Comparison of ENCODE assay signal across 8 cellular contexts in genomic region chr19:18520848-18521691, GRCh38. TPM values are rescaled to one million over a fixed set of nuclear protein-coding genes. Genes with fewer than 3 reads are reported as not detected.
DNase-seq lines count a peak whose midpoint lies in the region; ATAC-seq and TF ChIP-seq lines count a peak whose summit lies in the region.

No MANE protein-coding gene starts in this region.

- peak; percentile 27 to 30 for DNase-seq in stimulated activated CD4-positive, alpha-beta T cell treated with anti-CD3 and anti-CD28 coated beads, Interleukin-2, amount 100 ng/mL, for 24 hours
- no peak for DNase-seq in stimulated activated CD4-positive, alpha-beta T cell treated with anti-CD3 and anti-CD28 coated beads, Interleukin-12 subunit alpha, Interleukin-12 subunit beta, amount 100 ng/mL, for 4 hours
- peak; percentile 28 for DNase-seq in activated CD4-positive, alpha-beta T cell treated with anti-CD3 and anti-CD28 coated beads for 48 hours
- DNase-seq in epithelial cell of esophagus (ENCODE audit: low read depth), result peak; percentile 20
- no peak for DNase-seq in natural killer cell treated with Interleukin-12 subunit alpha and Interleukin-12 subunit beta and Interleukin-15 and Interleukin-18, amount 100 ng/mL, for 72 hours (ENCODE audit: low spot score)
- DNase-seq in G401 (ENCODE audit: low spot score), result no peak

- no peaks in the 10 kb centered on the region for H3K9me3 Mint-ChIP-seq in natural killer cell treated with Interleukin-12 subunit alpha and Interleukin-12 subunit beta and Interleukin-15 and Interleukin-18, amount 100 ng/mL, for 72 hours

- TF ChIP-seq CTCF in epithelial cell of esophagus (IDR thresholded peaks at IDR 0.05; ENCODE audit: insufficient read depth, low read depth, low read length, missing control alignments), result peak; percentile 6

- H3K27ac Mint-ChIP-seq in natural killer cell treated with Interleukin-12 subunit alpha and Interleukin-12 subunit beta and Interleukin-15 and Interleukin-18, amount 100 ng/mL, for 72 hours, result peak overlapping the region; percentile 69 to 97

- peak overlapping the region; percentile 89 for H3K4me3 Mint-ChIP-seq in natural killer cell treated with Interleukin-12 subunit alpha and Interleukin-12 subunit beta and Interleukin-15 and Interleukin-18, amount 100 ng/mL, for 72 hours

- H3K36me3 Mint-ChIP-seq in natural killer cell treated with Interleukin-12 subunit alpha and Interleukin-12 subunit beta and Interleukin-15 and Interleukin-18, amount 100 ng/mL, for 72 hours, result no peaks in the 10 kb centered on the region

- in situ Hi-C loops in G401 (cut with HindIII; ENCODE audit: low sequenced_read_pairs), result no loop called here

- peaks cover 19 to 32% of the 10 kb centered on the region in 2 donors for H3K4me1 Mint-ChIP-seq in natural killer cell treated with Interleukin-12 subunit alpha and Interleukin-12 subunit beta and Interleukin-15 and Interleukin-18, amount 100 ng/mL, for 72 hours (ENCODE audit: low read depth in 2 of 2)

- H3K27me3 Mint-ChIP-seq in natural killer cell treated with Interleukin-12 subunit alpha and Interleukin-12 subunit beta and Interleukin-15 and Interleukin-18, amount 100 ng/mL, for 72 hours, result no peaks in the 10 kb centered on the region

- no peak for ATAC-seq in natural killer cell treated with Interleukin-12 subunit alpha and Interleukin-12 subunit beta and Interleukin-15 and Interleukin-18, amount 100 ng/mL, for 72 hours
- ATAC-seq in GM18867 (IDR thresholded peaks at IDR 0.05; ENCODE audit: unreplicated experiment), result no peak
- no peak for ATAC-seq in HG03565 (IDR thresholded peaks at IDR 0.05; ENCODE audit: unreplicated experiment)

- H3K4me3 ChIP-seq in epithelial cell of esophagus (ENCODE audit: low read length), result peak overlapping the region; percentile 83

RNA-seq across cellular contexts. Expression of gene ELL, which starts 0.8 kb away (rescaled TPM):
- total RNA-seq in natural killer cell treated with Interleukin-12 subunit alpha and Interleukin-12 subunit beta and Interleukin-15 and Interleukin-18, amount 100 ng/mL, for 72 hours, result 10 to 100 TPM; 52.3 to 75.2 TPM
- 15.9 and 16.0 TPM in 2 replicates for total RNA-seq in G401 (2014; rRNA removed; shearing (Covaris generic))

RNA-seq across cellular contexts. Expression of gene FKBP8, which starts 22.3 kb away (rescaled TPM):
- 100 to 1,000 TPM; 199 to 208 TPM for total RNA-seq in natural killer cell treated with Interleukin-12 subunit alpha and Interleukin-12 subunit beta and Interleukin-15 and Interleukin-18, amount 100 ng/mL, for 72 hours
- total RNA-seq in G401 (2014; rRNA removed; shearing (Covaris generic)), result 404 and 484 TPM in 2 replicates

RNA-seq across cellular contexts. Expression of gene KXD1, which starts 36.6 kb away (rescaled TPM):
- 100 to 1,000 TPM; 105 to 144 TPM for total RNA-seq in natural killer cell treated with Interleukin-12 subunit alpha and Interleukin-12 subunit beta and Interleukin-15 and Interleukin-18, amount 100 ng/mL, for 72 hours
- 84.9 and 95.9 TPM in 2 replicates for total RNA-seq in G401 (2014; rRNA removed; shearing (Covaris generic))

RNA-seq across cellular contexts. Expression of gene UBA52, which starts 50.6 kb away (rescaled TPM):
- total RNA-seq in natural killer cell treated with Interleukin-12 subunit alpha and Interleukin-12 subunit beta and Interleukin-15 and Interleukin-18, amount 100 ng/mL, for 72 hours, result 1,000 to 10,000 TPM; 1,148 to 1,390 TPM
- 833 and 855 TPM in 2 replicates for total RNA-seq in G401 (2014; rRNA removed; shearing (Covaris generic))

Comparison
In these comparisons a context has a peak if more than half of its experiments do, and no peak if none do; other contexts are left out.
1. DNase-seq: peak in stimulated activated CD4-positive, alpha-beta T cell treated with anti-CD3 and anti-CD28 coated beads, Interleukin-2, amount 100 ng/mL, for 24 hours (2 of 2), activated CD4-positive, alpha-beta T cell treated with anti-CD3 and anti-CD28 coated beads for 48 hours (single experiment) and epithelial cell of esophagus (single experiment); none in stimulated activated CD4-positive, alpha-beta T cell treated with anti-CD3 and anti-CD28 coated beads, Interleukin-12 subunit alpha, Interleukin-12 subunit beta, amount 100 ng/mL, for 4 hours (single experiment), natural killer cell treated with Interleukin-12 subunit alpha and Interleukin-12 subunit beta and Interleukin-15 and Interleukin-18, amount 100 ng/mL, for 72 hours (single experiment) and G401 (single experiment).